23 cellular contexts compared by ENCODE assay signal in the genomic region with DNA sequence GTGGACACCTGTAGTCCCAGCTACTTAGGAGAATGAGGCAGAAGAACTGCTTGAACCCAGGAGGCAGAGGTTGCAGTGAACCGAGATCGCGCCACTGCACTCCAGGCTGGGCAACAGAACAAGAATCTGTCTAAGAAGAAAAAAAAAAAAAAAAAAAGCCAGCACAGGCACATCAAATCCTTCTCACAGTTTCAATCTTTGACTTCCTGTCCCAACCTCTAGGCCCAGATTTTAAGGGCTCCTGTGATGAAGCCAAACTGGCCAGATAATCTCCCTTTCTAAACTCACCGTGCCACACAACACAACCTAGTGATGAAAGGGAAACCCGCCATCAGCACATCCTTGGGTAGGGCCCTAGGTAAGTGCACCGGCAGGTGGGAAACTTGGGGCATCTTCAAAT. TPM values are rescaled to one million over a fixed set of nuclear protein-coding genes. Genes with fewer than 3 reads are reported as not detected.
DNase-seq lines count a peak whose midpoint lies in the region; TF ChIP-seq lines count a peak whose summit lies in the region.
"Had no signal": no experiment of that assay in that cellular context is flagged by ENCODE, and none has a peak within 500 bp of the region (broad histone marks: within the 10 kb centered on the region; RNA-seq: fewer than 3 reads in every experiment).

No MANE protein-coding gene starts in this region.

- peak; percentile 66 for DNase-seq in MM.1S
- DNase-seq in uterus = no peak
- no peak for DNase-seq in activated naive CD4-positive, alpha-beta T cell treated with Interleukin-2 at 50 U/mL for 16 hours
- no peak for DNase-seq in activated naive CD4-positive, alpha-beta T cell (lab: John Stamatoyannopoulos, UW)
- no peak for DNase-seq in NCI-H1694 (lab: John Stamatoyannopoulos, UW)
- DNase-seq: 8988T; ACHN; AML-193; BE2C; CD4-positive, alpha-beta T cell; CD8-positive, alpha-beta memory T cell; DMS 273 treated with DMSO at 0.1 percent for 48 hours; DMS79; EL; GDM1; H9 had no signal

- H3K4me3 ChIP-seq in MM.1S (ENCODE audit: low read length) (no peak overlapping the region), parathyroid adenoma (ENCODE audit: low read depth, low read length) (no peak overlapping the region), uterus (no peak overlapping the region)
- H3K4me3 ChIP-seq: A549; BLaER1 treated with 17β-estradiol and CSF1 and Interleukin-3, amounts not matched to agents 10 nM and 100 nM; GM12878; GM23338 had no signal

- peaks cover 6% of the 10 kb centered on the region for H3F3A ChIP-seq in MM.1S (ENCODE audit: insufficient read depth, low read length)

- H3K4me3 Mint-ChIP-seq in nephron = no peak overlapping the region
- H3K4me3 Mint-ChIP-seq: CD14-positive monocyte; CD4-positive, alpha-beta T cell; CD8-positive, alpha-beta memory T cell; GM23338; H9 had no signal

- peaks cover 13% of the 10 kb centered on the region for H3K27me3 Mint-ChIP-seq in nephron (ENCODE audit: low read depth)

- H3K27ac ChIP-seq in MM.1S (ENCODE audit: low read length) (peak overlapping the region; percentile 31; the same call in 1 of the 2 replicates), parathyroid adenoma (peak overlapping the region; percentile 76), uterus (peak overlapping the region; percentile 65 to 70)
- H3K27ac ChIP-seq: A549; BLaER1 treated with 17β-estradiol and CSF1 and Interleukin-3, amounts not matched to agents 10 nM and 100 nM had no signal

- H3K36me3 ChIP-seq in MM.1S (replicated peaks; ENCODE audit: insufficient read depth, low read length) (no peaks in the 10 kb centered on the region), parathyroid adenoma (ENCODE audit: control insufficient read depth, insufficient read depth, low read length) (no peaks in the 10 kb centered on the region), uterus (no peaks in the 10 kb centered on the region)
- H3K36me3 ChIP-seq: BE2C; BLaER1 treated with 17β-estradiol and CSF1 and Interleukin-3, amounts not matched to agents 10 nM and 100 nM had no signal

- peaks cover 71% of the 10 kb centered on the region for H3K4me1 Mint-ChIP-seq in nephron
- H3K4me1 Mint-ChIP-seq: CD8-positive, alpha-beta memory T cell had no signal

- H3K4me1 ChIP-seq in MM.1S (ENCODE audit: low read length) (peaks cover 9% of the 10 kb centered on the region), parathyroid adenoma (peaks cover 8% of the 10 kb centered on the region), uterus (peaks cover 6 to 14% of the 10 kb centered on the region in 2 donors)
- H3K4me1 ChIP-seq: A549 had no signal

- no peak overlapping the region for H3K9ac ChIP-seq in MM.1S (ENCODE audit: low read length)
- no peak overlapping the region for H3K9ac ChIP-seq in parathyroid adenoma
- H3K9ac ChIP-seq: BLaER1 treated with 17β-estradiol and CSF1 and Interleukin-3, amounts not matched to agents 10 nM and 100 nM had no signal

- H3K9me3 Mint-ChIP-seq in nephron = no peaks in the 10 kb centered on the region
- H3K9me3 Mint-ChIP-seq: CD4-positive, alpha-beta T cell; CD8-positive, alpha-beta memory T cell; GM23338; H9 had no signal

- H3K27me3 ChIP-seq in MM.1S (replicated peaks; ENCODE audit: insufficient read depth, low read length) (no peaks in the 10 kb centered on the region), parathyroid adenoma (ENCODE audit: control insufficient read depth, insufficient read depth, low read length) (no peaks in the 10 kb centered on the region), uterus (no peaks in the 10 kb centered on the region)
- H3K27me3 ChIP-seq: BE2C; BLaER1 treated with 17β-estradiol and CSF1 and Interleukin-3, amounts not matched to agents 10 nM and 100 nM had no signal

- H3K4me2 ChIP-seq in MM.1S (ENCODE audit: low read depth, low read length) (peak overlapping the region; percentile 39; the same call in 1 of the 2 replicates), parathyroid adenoma (ENCODE audit: low read length) (no peak overlapping the region)
- H3K4me2 ChIP-seq: A549; BLaER1 treated with 17β-estradiol and CSF1 and Interleukin-3, amounts not matched to agents 10 nM and 100 nM; GM23338 had no signal

- intact Hi-C loops in uterus (cut with DNase I; ENCODE audit: low total_unique reads) = loop anchor here (10.0 kb wide), 1 partner anchor 53 kb away; no protein-coding TSS in a partner anchor

- H3K9me3 ChIP-seq in MM.1S (replicated peaks; ENCODE audit: insufficient read depth, low read length) (no peaks in the 10 kb centered on the region), parathyroid adenoma (ENCODE audit: control insufficient read depth, low read length) (no peaks in the 10 kb centered on the region), uterus (no peaks in the 10 kb centered on the region)
- H3K9me3 ChIP-seq: A549; BE2C; BLaER1 treated with 17β-estradiol and CSF1 and Interleukin-3, amounts not matched to agents 10 nM and 100 nM had no signal

- H3K79me2 ChIP-seq in MM.1S (ENCODE audit: low read length) (peaks cover 49% of the 10 kb centered on the region), parathyroid adenoma (peaks cover 12% of the 10 kb centered on the region)

- H2AFZ ChIP-seq in MM.1S (ENCODE audit: low read length) (no peak overlapping the region), parathyroid adenoma (no peak overlapping the region)
- H2AFZ ChIP-seq: GM23338 had no signal

- TF ChIP-seq CTCF in MM.1S (IDR thresholded peaks at IDR 0.05; ENCODE audit: low read length) (no peak), nephron (IDR thresholded peaks at IDR 0.05; ENCODE audit: unreplicated experiment in 3 of 3) (no peak), parathyroid adenoma (IDR thresholded peaks at IDR 0.05) (no peak), uterus (IDR thresholded peaks at IDR 0.05) (no peak)

- H3K27ac Mint-ChIP-seq in nephron = peak overlapping the region in 2 of 3 experiments; percentile 15 to 95
- H3K27ac Mint-ChIP-seq: CD14-positive monocyte; CD4-positive, alpha-beta T cell; CD8-positive, alpha-beta memory T cell; GM23338; H9 had no signal

- H3K9me2 ChIP-seq in MM.1S (replicated peaks; ENCODE audit: insufficient read depth, low read length) = no peaks in the 10 kb centered on the region

- TF ChIP-seq POLR2A in uterus (IDR thresholded peaks at IDR 0.05) = no peak

- no peaks in the 10 kb centered on the region for H3K36me3 Mint-ChIP-seq in nephron (ENCODE audit: low read depth)
- H3K36me3 Mint-ChIP-seq: CD14-positive monocyte had no signal

- no peaks in the 10 kb centered on the region for H4K20me1 ChIP-seq in MM.1S (ENCODE audit: insufficient read depth, low read length)
- H4K20me1 ChIP-seq: BLaER1 treated with 17β-estradiol and CSF1 and Interleukin-3, amounts not matched to agents 10 nM and 100 nM had no signal

RNA-seq across cellular contexts. Expression of a gene that starts 58.1 kb away (rescaled TPM):
- total RNA-seq in uterus = 10 to 100 TPM; 35.6 to 67.6 (median 50.6) TPM
- total RNA-seq: CD4-positive, alpha-beta T cell; CD8-positive, alpha-beta memory T cell had no signal
